ENCODE assay signal across 8 cellular contexts in the genomic region with DNA sequence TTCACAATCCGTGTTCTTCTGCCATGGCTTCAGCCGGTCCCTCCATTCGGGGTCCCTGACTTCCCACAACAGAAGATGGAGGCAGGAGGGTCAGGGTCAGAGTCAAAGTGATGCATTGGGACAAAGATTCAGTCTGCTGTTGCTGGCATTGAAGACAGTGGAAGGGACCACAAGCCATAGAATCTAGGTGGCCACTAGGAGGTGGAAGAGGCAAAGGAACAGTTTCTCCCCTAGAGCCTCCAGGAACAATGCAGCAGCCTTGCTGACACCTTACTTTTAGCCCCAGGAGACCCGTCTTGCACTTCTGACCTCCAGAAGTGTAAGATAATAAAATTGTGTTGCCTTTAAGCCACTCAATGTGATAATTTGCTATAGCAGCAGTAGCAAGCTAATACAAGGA. TPM values are rescaled to one million over a fixed set of nuclear protein-coding genes. Genes with fewer than 3 reads are reported as not detected.
DNase-seq lines count a peak whose midpoint lies in the region; TF ChIP-seq lines count a peak whose summit lies in the region.

No MANE protein-coding gene starts in this region.

- no peak overlapping the region for H3K9ac ChIP-seq in adipocyte (ENCODE audit: low read length)

- H3K36me3 ChIP-seq in adipocyte (ENCODE audit: control insufficient read depth, insufficient read depth, low read length, severe bottlenecking): no peaks in the 10 kb centered on the region
- peaks cover 0 to 5% (median 0%) of the 10 kb centered on the region in 6 donors for H3K36me3 ChIP-seq in spleen
- no peaks in the 10 kb centered on the region for H3K36me3 ChIP-seq in CD8-positive, alpha-beta memory T cell (ENCODE audit: insufficient read depth, low read length)
- no peaks in the 10 kb centered on the region for H3K36me3 ChIP-seq in CD4-positive, alpha-beta memory T cell (ENCODE audit: insufficient read depth, low read length)

- H3K4me3 ChIP-seq in adipocyte (ENCODE audit: low read length) (no peak overlapping the region), spleen (no peak overlapping the region)
- no peak overlapping the region for H3K4me3 ChIP-seq in CD8-positive, alpha-beta memory T cell (ENCODE audit: low read length)
- no peak overlapping the region for H3K4me3 ChIP-seq in CD4-positive, alpha-beta memory T cell (ENCODE audit: low read length in 2 of 2)

- CTCF ChIA-PET in activated naive CD4-positive, alpha-beta T cell treated with anti-CD3 and anti-CD28 coated beads, Interleukin-2, amount 10 ng/mL, durations not matched to agents 7 days and 5 days (lab: Charles Lee): no interaction called here
- CTCF ChIA-PET in CD8-positive, alpha-beta memory T cell (lab: Charles Lee): no interaction called here
- CTCF ChIA-PET in CD4-positive, alpha-beta memory T cell (lab: Charles Lee; ENCODE audit: partially characterized antibody): no interaction called here

- peaks cover 15% of the 10 kb centered on the region for H3K4me1 ChIP-seq in adipocyte (ENCODE audit: control insufficient read depth, insufficient read depth, low read length)
- peaks cover 0 to 17% (median 13%) of the 10 kb centered on the region in 6 donors for H3K4me1 ChIP-seq in spleen
- H3K4me1 ChIP-seq in CD8-positive, alpha-beta memory T cell (ENCODE audit: insufficient read depth, low read length): peaks cover 13% of the 10 kb centered on the region
- H3K4me1 ChIP-seq in CD4-positive, alpha-beta memory T cell (ENCODE audit: insufficient read depth, low read length): peaks cover 14% of the 10 kb centered on the region

- WGBS in spleen, 5 donors: 75 to 91% (median 82%) methylated on average over 4 of the region's 4 CpGs

- POLR2A ChIA-PET in CD8-positive, alpha-beta memory T cell (lab: Charles Lee): no interaction called here
- POLR2A ChIA-PET in CD4-positive, alpha-beta memory T cell (lab: Charles Lee; ENCODE audit: partially characterized antibody): no interaction called here

- peak in 1 of 11 experiments; percentile 16 for TF ChIP-seq CTCF in spleen (IDR thresholded peaks at IDR 0.05 in 8 of 11, conservative IDR thresholded peaks at IDR 0.05 in 3 of 11)

- intact Hi-C loops in spleen (cut with DNase I; ENCODE audit: low total_unique reads): no loop called here
- intact Hi-C loops in CD4-positive, alpha-beta memory T cell (cut with micrococcal nuclease): no loop called here

- DNase-seq in activated naive CD4-positive, alpha-beta T cell treated with anti-CD3 and anti-CD28 coated beads, Interleukin-2, amount 10 ng/mL, durations not matched to agents 7 days and 5 days: peak; percentile 39
- DNase-seq in activated naive CD4-positive, alpha-beta T cell (lab: John Stamatoyannopoulos, UW): no peak
- DNase-seq in NCI-H2196 treated with DMSO at 0.1 percent for 48 hours (lab: John Stamatoyannopoulos, UW; ENCODE audit: unreplicated experiment) (peak; percentile 31), adipocyte (ENCODE audit: low read depth) (peak; percentile 15), spleen (peak; percentile 4), GF-D8 (lab: John Stamatoyannopoulos, UW) (no peak)
- DNase-seq in CD8-positive, alpha-beta memory T cell: no peak
- DNase-seq in CD4-positive, alpha-beta memory T cell: no peak

- TF ChIP-seq POLR2A in spleen (IDR thresholded peaks at IDR 0.05): no peak

- H3K27me3 ChIP-seq in adipocyte (replicated peaks; ENCODE audit: control insufficient read depth, insufficient read depth, low read length) (no peaks in the 10 kb centered on the region), spleen (replicated peaks in 1 of 7) (no peaks in the 10 kb centered on the region)
- H3K27me3 ChIP-seq in CD8-positive, alpha-beta memory T cell (ENCODE audit: insufficient read depth, low read length, poor library complexity, severe bottlenecking): no peaks in the 10 kb centered on the region
- no peaks in the 10 kb centered on the region for H3K27me3 ChIP-seq in CD4-positive, alpha-beta memory T cell (ENCODE audit: insufficient read depth, low read length)

- no peak overlapping the region for H3K27ac Mint-ChIP-seq in activated naive CD4-positive, alpha-beta T cell treated with anti-CD3 and anti-CD28 coated beads, Interleukin-2, amount 10 ng/mL, durations not matched to agents 7 days and 5 days
- no peak overlapping the region for H3K27ac Mint-ChIP-seq in CD8-positive, alpha-beta memory T cell
- peak overlapping the region in 1 of 7 donors; percentile 19 for H3K27ac Mint-ChIP-seq in CD4-positive, alpha-beta memory T cell

- H3K27ac ChIP-seq in spleen: no peak overlapping the region
- no peak overlapping the region for H3K27ac ChIP-seq in CD8-positive, alpha-beta memory T cell (ENCODE audit: low read depth, low read length)
- no peak overlapping the region for H3K27ac ChIP-seq in CD4-positive, alpha-beta memory T cell (ENCODE audit: low read depth, low read length)

- H3K27me3 Mint-ChIP-seq in activated naive CD4-positive, alpha-beta T cell treated with anti-CD3 and anti-CD28 coated beads, Interleukin-2, amount 10 ng/mL, durations not matched to agents 7 days and 5 days: peaks cover 9% of the 10 kb centered on the region
- peaks cover 0 to 2% of the 10 kb centered on the region in 2 donors for H3K27me3 Mint-ChIP-seq in CD8-positive, alpha-beta memory T cell
- H3K27me3 Mint-ChIP-seq in CD4-positive, alpha-beta memory T cell: no peaks in the 10 kb centered on the region

- H3K9me3 Mint-ChIP-seq in activated naive CD4-positive, alpha-beta T cell treated with anti-CD3 and anti-CD28 coated beads, Interleukin-2, amount 10 ng/mL, durations not matched to agents 7 days and 5 days: no peaks in the 10 kb centered on the region
- H3K9me3 Mint-ChIP-seq in CD8-positive, alpha-beta memory T cell: no peaks in the 10 kb centered on the region
- H3K9me3 Mint-ChIP-seq in CD4-positive, alpha-beta memory T cell: no peaks in the 10 kb centered on the region

- peaks cover 1% of the 10 kb centered on the region for H3K36me3 Mint-ChIP-seq in activated naive CD4-positive, alpha-beta T cell treated with anti-CD3 and anti-CD28 coated beads, Interleukin-2, amount 10 ng/mL, durations not matched to agents 7 days and 5 days
- peaks cover 0 to 4% (median 1%) of the 10 kb centered on the region in 3 donors for H3K36me3 Mint-ChIP-seq in CD8-positive, alpha-beta memory T cell
- H3K36me3 Mint-ChIP-seq in CD4-positive, alpha-beta memory T cell: peaks cover 0 to 9% of the 10 kb centered on the region in 2 donors

- H3K4me3 Mint-ChIP-seq in activated naive CD4-positive, alpha-beta T cell treated with anti-CD3 and anti-CD28 coated beads, Interleukin-2, amount 10 ng/mL, durations not matched to agents 7 days and 5 days: no peak overlapping the region
- no peak overlapping the region for H3K4me3 Mint-ChIP-seq in CD8-positive, alpha-beta memory T cell
- no peak overlapping the region for H3K4me3 Mint-ChIP-seq in CD4-positive, alpha-beta memory T cell

- H3K9me3 ChIP-seq in adipocyte (ENCODE audit: control insufficient read depth, low read length) (no peaks in the 10 kb centered on the region), spleen (no peaks in the 10 kb centered on the region)
- no peaks in the 10 kb centered on the region for H3K9me3 ChIP-seq in CD8-positive, alpha-beta memory T cell (ENCODE audit: low read length)
- H3K9me3 ChIP-seq in CD4-positive, alpha-beta memory T cell (ENCODE audit: control insufficient read depth in 1 of 2, low read length in 2 of 2): no peaks in the 10 kb centered on the region

- H3K4me1 Mint-ChIP-seq in activated naive CD4-positive, alpha-beta T cell treated with anti-CD3 and anti-CD28 coated beads, Interleukin-2, amount 10 ng/mL, durations not matched to agents 7 days and 5 days: peaks cover 15% of the 10 kb centered on the region
- H3K4me1 Mint-ChIP-seq in CD8-positive, alpha-beta memory T cell: peaks cover 11 to 12% (median 12%) of the 10 kb centered on the region in 3 donors
- H3K4me1 Mint-ChIP-seq in CD4-positive, alpha-beta memory T cell: peaks cover 11 to 15% (median 12%) of the 10 kb centered on the region in 4 donors

RNA-seq across cellular contexts. Expression of gene MFSD11, which starts 55.9 kb away (rescaled TPM):
- total RNA-seq in spleen: 10 to 100 TPM; 22.8 to 45.4 (median 35.3) TPM
- 10 to 100 TPM in 1 of 3 donors, 1 to 10 TPM in 2; 6.9 to 11.3 (median 7.8) TPM for polyA plus RNA-seq in spleen
- 10 to 100 TPM; 22.3 to 22.9 TPM for total RNA-seq in CD8-positive, alpha-beta memory T cell
- polyA plus RNA-seq in CD8-positive, alpha-beta memory T cell: 28.4 TPM
- total RNA-seq in CD4-positive, alpha-beta memory T cell: 10 to 100 TPM; 32.7 to 37.8 TPM
- polyA plus RNA-seq in CD4-positive, alpha-beta memory T cell: 10 to 100 TPM; 23.1 to 34.7 TPM

RNA-seq across cellular contexts. Expression of gene SRSF2, which starts 56.6 kb away (rescaled TPM):
- 100 to 1,000 TPM; 181 to 239 (median 202) TPM for total RNA-seq in spleen
- 100 to 1,000 TPM; 159 to 189 (median 161) TPM for polyA plus RNA-seq in spleen
- 100 to 1,000 TPM; 626 to 630 TPM for total RNA-seq in CD8-positive, alpha-beta memory T cell
- polyA plus RNA-seq in CD8-positive, alpha-beta memory T cell: 111 TPM
- total RNA-seq in CD4-positive, alpha-beta memory T cell: 100 to 1,000 TPM; 327 to 330 TPM
- polyA plus RNA-seq in CD4-positive, alpha-beta memory T cell: 100 to 1,000 TPM in 1 of 2 donors, 10 to 100 TPM in 1; 67.6 to 111 TPM

Comparison
In these comparisons a context has a peak if more than half of its experiments do, and no peak if none do; other contexts are left out.
1. DNase-seq: peak in activated naive CD4-positive, alpha-beta T cell treated with anti-CD3 and anti-CD28 coated beads, Interleukin-2, amount 10 ng/mL, durations not matched to agents 7 days and 5 days (single experiment), NCI-H2196 treated with DMSO at 0.1 percent for 48 hours (single experiment), adipocyte (single experiment) and spleen (single experiment); none in activated naive CD4-positive, alpha-beta T cell (0 of 4), GF-D8 (single experiment), CD8-positive, alpha-beta memory T cell (0 of 5) and CD4-positive, alpha-beta memory T cell (0 of 5).